Comparison of ENCODE assay signal across 34 cellular contexts in the genomic region with DNA sequence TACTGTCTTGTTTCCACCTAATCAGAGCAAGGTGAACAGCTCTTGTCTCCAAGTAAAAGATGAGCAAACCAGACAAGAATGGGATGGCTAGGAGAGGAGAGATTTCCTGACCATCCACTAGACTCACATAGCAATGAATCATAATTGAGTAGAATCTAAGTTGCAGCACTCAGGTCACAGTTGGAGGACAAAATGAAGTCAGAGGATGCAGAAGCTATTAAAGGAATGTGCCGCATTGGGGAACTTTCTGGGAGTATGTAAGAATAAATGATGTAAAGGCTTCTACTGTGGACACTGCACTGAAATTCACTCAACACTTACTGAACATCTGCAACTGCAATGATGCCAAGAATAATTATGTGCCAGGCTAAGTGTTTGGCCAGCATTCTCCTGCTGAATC.
DNase-seq lines count a peak whose midpoint lies in the region; TF ChIP-seq lines count a peak whose summit lies in the region.
"Had no signal": no experiment of that assay in that cellular context is flagged by ENCODE, and none has a peak within 500 bp of the region (broad histone marks: within the 10 kb centered on the region; RNA-seq: fewer than 3 reads in every experiment).

No MANE protein-coding gene starts in this region.

- no peak overlapping the region for H3K9ac ChIP-seq in SK-N-SH
- no peak overlapping the region for H3K9ac ChIP-seq in mesenchymal stem cell (ENCODE audit: low read length)
- H3K9ac ChIP-seq: BLaER1 treated with 17β-estradiol and CSF1 and Interleukin-3, amounts not matched to agents 10 nM and 100 nM had no signal

- H2AK5ac ChIP-seq in mesenchymal stem cell (ENCODE audit: low read length, severe bottlenecking), result no peak overlapping the region

- no peak overlapping the region for H4K8ac ChIP-seq in mesenchymal stem cell (ENCODE audit: low read length)

- DNase-seq in GM03348 (ENCODE audit: low spot score) (peak; percentile 30), SK-N-SH (no peak), choroid plexus epithelial cell (ENCODE audit: low read depth) (peak; percentile 84), mesenchymal stem cell (peak; percentile 61), right atrium auricular region (ENCODE audit: low spot score) (no peak)
- no peak for DNase-seq in CD8-positive, alpha-beta memory T cell
- no peak for DNase-seq in activated CD4-positive, alpha-beta T cell treated with anti-CD3 and anti-CD28 coated beads for 1 hour
- no peak for DNase-seq in stimulated activated CD4-positive, alpha-beta T cell treated with anti-CD3 and anti-CD28 coated beads, Interleukin-4, amount 100 ng/mL, for 4 hours
- DNase-seq: ACHN; activated CD8-positive, alpha-beta T cell treated with anti-CD3 and anti-CD28 coated beads, Interleukin-2, amount 10 ng/mL, durations not matched to agents 7 days and 5 days; aorta; caudate nucleus; COR-L47; DMS53; GDM1; KBM-7; left cardiac atrium; naive thymus-derived CD8-positive, alpha-beta T cell; NCI-H1417 treated with DMSO at 0.1 percent for 48 hours; NCI-H2081; NCI-H526; nucleus accumbens; sigmoid colon; stimulated activated CD4-positive, alpha-beta T cell treated with anti-CD3 and anti-CD28 coated beads, Interleukin-15, amount 100 ng/mL, for 24 hours; T-helper 2 cell; upper lobe of left lung had no signal

- H3K14ac ChIP-seq in mesenchymal stem cell (ENCODE audit: low read length in 2 of 2), result no peak overlapping the region

- H3K36me3 Mint-ChIP-seq in CD8-positive, alpha-beta memory T cell, result no peaks in the 10 kb centered on the region
- H3K36me3 Mint-ChIP-seq: activated naive CD4-positive, alpha-beta T cell treated with anti-CD3 and anti-CD28 coated beads, Interleukin-2, amount 50 U/mL, for 72 hours; naive thymus-derived CD8-positive, alpha-beta T cell; stimulated activated effector memory CD8-positive, alpha-beta T cell treated with anti-CD3 and anti-CD28 coated beads, Interleukin-12 subunit alpha, Interleukin-12 subunit beta, amount 100 ng/mL, for 72 hours had no signal

- no peak for TF ChIP-seq RAD21 in SK-N-SH (IDR thresholded peaks at IDR 0.05; ENCODE audit: low read length)

- no peaks in the 10 kb centered on the region for H3K9me3 ChIP-seq in SK-N-SH
- H3K9me3 ChIP-seq in mesenchymal stem cell (ENCODE audit: control insufficient read depth, low read length), result no peaks in the 10 kb centered on the region
- H3K9me3 ChIP-seq in CD8-positive, alpha-beta memory T cell (ENCODE audit: low read length), result no peaks in the 10 kb centered on the region
- no peaks in the 10 kb centered on the region for H3K9me3 ChIP-seq in right atrium auricular region
- H3K9me3 ChIP-seq: BLaER1 treated with 17β-estradiol and CSF1 and Interleukin-3, amounts not matched to agents 10 nM and 100 nM; sigmoid colon; upper lobe of left lung had no signal

- no peaks in the 10 kb centered on the region for H3K27me3 ChIP-seq in SK-N-SH (ENCODE audit: insufficient read depth)
- peaks cover 0 to 16% of the 10 kb centered on the region in 2 experiments for H3K27me3 ChIP-seq in mesenchymal stem cell (ENCODE audit: control insufficient read depth in 1 of 2, insufficient read depth in 1 of 2, low read length in 2 of 2)
- no peaks in the 10 kb centered on the region for H3K27me3 ChIP-seq in CD8-positive, alpha-beta memory T cell (ENCODE audit: insufficient read depth, low read length, poor library complexity, severe bottlenecking)
- H3K27me3 ChIP-seq in right atrium auricular region, result no peaks in the 10 kb centered on the region
- H3K27me3 ChIP-seq: BLaER1 treated with 17β-estradiol and CSF1 and Interleukin-3, amounts not matched to agents 10 nM and 100 nM; sigmoid colon; upper lobe of left lung had no signal

- no CpG with 5 or more reads among the region's 1 CpG for WGBS in SK-N-SH (ENCODE audit: low lambda C conversion rate)
- 38% methylated on average over 1 of the region's 1 CpG for WGBS in mesenchymal stem cell

- peaks cover 0 to 2% of the 10 kb centered on the region in 2 donors for H3K27me3 Mint-ChIP-seq in CD8-positive, alpha-beta memory T cell
- H3K27me3 Mint-ChIP-seq: progenitor cell of endocrine pancreas had no signal

- no peaks in the 10 kb centered on the region for H3K79me1 ChIP-seq in mesenchymal stem cell (replicated peaks; ENCODE audit: low read length, poor library complexity, severe bottlenecking)

- H3K4me3 ChIP-seq in SK-N-SH (ENCODE audit: low read depth in 2 of 2, low read length in 1 of 2) (no peak overlapping the region), choroid plexus epithelial cell (ENCODE audit: low read depth, low read length) (no peak overlapping the region), mesenchymal stem cell (ENCODE audit: insufficient read depth in 1 of 2, low read depth in 1 of 2, low read length in 2 of 2) (no peak overlapping the region), right atrium auricular region (no peak overlapping the region)
- no peak overlapping the region for H3K4me3 ChIP-seq in CD8-positive, alpha-beta memory T cell (ENCODE audit: low read length)
- H3K4me3 ChIP-seq: BLaER1 treated with 17β-estradiol and CSF1 and Interleukin-3, amounts not matched to agents 10 nM and 100 nM; GM23338; lung; sigmoid colon; upper lobe of left lung had no signal

- H3K36me3 ChIP-seq in SK-N-SH (replicated peaks in 1 of 2; ENCODE audit: control insufficient read depth in 1 of 2, insufficient read depth in 2 of 2, low read length in 1 of 2), result no peaks in the 10 kb centered on the region
- no peaks in the 10 kb centered on the region for H3K36me3 ChIP-seq in mesenchymal stem cell (ENCODE audit: control insufficient read depth in 1 of 2, insufficient read depth in 2 of 2, low read depth in 1 of 2, low read length in 2 of 2)
- no peaks in the 10 kb centered on the region for H3K36me3 ChIP-seq in CD8-positive, alpha-beta memory T cell (ENCODE audit: insufficient read depth, low read length)
- no peaks in the 10 kb centered on the region for H3K36me3 ChIP-seq in right atrium auricular region
- H3K36me3 ChIP-seq: BLaER1 treated with 17β-estradiol and CSF1 and Interleukin-3, amounts not matched to agents 10 nM and 100 nM; sigmoid colon; upper lobe of left lung had no signal

- H3K27ac Mint-ChIP-seq in CD8-positive, alpha-beta memory T cell, result no peak overlapping the region
- H3K27ac Mint-ChIP-seq: activated CD8-positive, alpha-beta T cell treated with anti-CD3 and anti-CD28 coated beads, Interleukin-2, amount 10 ng/mL, durations not matched to agents 7 days and 5 days; activated naive CD4-positive, alpha-beta T cell treated with anti-CD3 and anti-CD28 coated beads, Interleukin-2, amount 50 U/mL, for 72 hours; activated T-helper 2 cell treated with anti-CD3 and anti-CD28 coated beads, Interferon-gamma antibody, Interleukin-2, Interleukin-4, amounts not matched to agents 10 μg/mL and 5 μg/mL and 100 μg/mL, durations not matched to agents 14 hours and 24 hours and 36 hours; dendritic cell treated with granulocyte-macrophage colony-stimulating factor and Interleukin-4, amounts not matched to agents 40 ng/mL and 50 ng/mL, for 4 days; GM23338; naive thymus-derived CD8-positive, alpha-beta T cell; progenitor cell of endocrine pancreas; stimulated activated effector memory CD8-positive, alpha-beta T cell treated with anti-CD3 and anti-CD28 coated beads, Interleukin-12 subunit alpha, Interleukin-12 subunit beta, amount 100 ng/mL, for 72 hours had no signal

- no peak overlapping the region for H3K4ac ChIP-seq in mesenchymal stem cell (ENCODE audit: low read depth in 1 of 2, low read length in 2 of 2)

- H3K79me2 ChIP-seq in SK-N-SH (ENCODE audit: insufficient read depth), result no peaks in the 10 kb centered on the region

- H3K4me3 Mint-ChIP-seq in CD8-positive, alpha-beta memory T cell, result no peak overlapping the region
- H3K4me3 Mint-ChIP-seq: activated CD8-positive, alpha-beta T cell treated with anti-CD3 and anti-CD28 coated beads, Interleukin-2, amount 10 ng/mL, durations not matched to agents 7 days and 5 days; dendritic cell treated with granulocyte-macrophage colony-stimulating factor and Interleukin-4, amounts not matched to agents 40 ng/mL and 50 ng/mL, for 4 days; GM23338; naive thymus-derived CD8-positive, alpha-beta T cell; stimulated activated effector memory CD8-positive, alpha-beta T cell treated with anti-CD3 and anti-CD28 coated beads, Interleukin-12 subunit alpha, Interleukin-12 subunit beta, amount 100 ng/mL, for 72 hours had no signal

- H2BK5ac ChIP-seq in mesenchymal stem cell (ENCODE audit: low read depth, low read length, poor library complexity, severe bottlenecking), result no peak overlapping the region

- no peak overlapping the region for H3K18ac ChIP-seq in mesenchymal stem cell (ENCODE audit: low read depth in 1 of 2, low read length in 2 of 2)

- H2AFZ ChIP-seq in SK-N-SH (ENCODE audit: low read depth) (no peak overlapping the region), mesenchymal stem cell (ENCODE audit: low read depth, low read length) (no peak overlapping the region)
- H2AFZ ChIP-seq: GM23338 had no signal

- no peak overlapping the region for H2BK120ac ChIP-seq in mesenchymal stem cell (ENCODE audit: low read depth, low read length)

- H3K4me2 ChIP-seq in SK-N-SH, result peak overlapping the region; percentile 33; the same call in 1 of the 2 replicates
- H3K4me2 ChIP-seq in mesenchymal stem cell (ENCODE audit: low read length, poor library complexity, severe bottlenecking), result no peak overlapping the region
- H3K4me2 ChIP-seq: BLaER1 treated with 17β-estradiol and CSF1 and Interleukin-3, amounts not matched to agents 10 nM and 100 nM; GM23338 had no signal

- peaks cover 0 to 6% (median 0%) of the 10 kb centered on the region in 5 donors for H3K9me3 Mint-ChIP-seq in CD8-positive, alpha-beta memory T cell
- H3K9me3 Mint-ChIP-seq: activated T-helper 2 cell treated with anti-CD3 and anti-CD28 coated beads, Interferon-gamma antibody, Interleukin-2, Interleukin-4, amounts not matched to agents 10 μg/mL and 5 μg/mL and 100 μg/mL, durations not matched to agents 14 hours and 24 hours and 36 hours; dendritic cell treated with granulocyte-macrophage colony-stimulating factor and Interleukin-4, amounts not matched to agents 40 ng/mL and 50 ng/mL, for 4 days; GM23338 had no signal

- POLR2A ChIA-PET in SK-N-SH (lab: Yijun Ruan, JAX), result no interaction called here
- POLR2A ChIA-PET in CD8-positive, alpha-beta memory T cell (lab: Charles Lee), result no interaction called here

- H3K27ac ChIP-seq in SK-N-SH (ENCODE audit: low read depth in 2 of 2, low read length in 1 of 2) (peak overlapping the region in 1 of 2 experiments; percentile 22; a peak in 1 of 4 replicates), mesenchymal stem cell (ENCODE audit: low read length, poor library complexity, severe bottlenecking) (no peak overlapping the region), right atrium auricular region (no peak overlapping the region)
- H3K27ac ChIP-seq in CD8-positive, alpha-beta memory T cell (ENCODE audit: low read depth, low read length), result no peak overlapping the region
- H3K27ac ChIP-seq: BLaER1 treated with 17β-estradiol and CSF1 and Interleukin-3, amounts not matched to agents 10 nM and 100 nM; sigmoid colon; upper lobe of left lung had no signal

- no peak overlapping the region for H2BK12ac ChIP-seq in mesenchymal stem cell (ENCODE audit: low read length in 2 of 2)

- 0 out of 4 replicates have a peak, but pooled peaks of 1 of the 2 experiments have one; percentile 25 for TF ChIP-seq EP300 in SK-N-SH (IDR thresholded peaks at IDR 0.05; ENCODE audit: borderline replicate concordance in 1 of 2, low read depth in 1 of 2, low read length in 1 of 2)

- no peak overlapping the region for H2BK15ac ChIP-seq in mesenchymal stem cell (ENCODE audit: low read depth, poor library complexity, severe bottlenecking)

- H4K20me1 ChIP-seq in SK-N-SH (ENCODE audit: insufficient read depth), result no peaks in the 10 kb centered on the region
- H4K20me1 ChIP-seq: BLaER1 treated with 17β-estradiol and CSF1 and Interleukin-3, amounts not matched to agents 10 nM and 100 nM had no signal

- no peak overlapping the region for H3K23ac ChIP-seq in mesenchymal stem cell (ENCODE audit: low read length in 2 of 2)

- H3K4me1 ChIP-seq in SK-N-SH (ENCODE audit: control insufficient read depth in 1 of 2, insufficient read depth in 2 of 2, low read depth in 1 of 2, low read length in 1 of 2) (no peaks in the 10 kb centered on the region; a peak in 1 of 4 replicates), mesenchymal stem cell (ENCODE audit: control insufficient read depth, insufficient read depth, low read depth, low read length) (no peaks in the 10 kb centered on the region), right atrium auricular region (peaks cover 0 to 1% of the 10 kb centered on the region in 2 donors)
- H3K4me1 ChIP-seq in CD8-positive, alpha-beta memory T cell (ENCODE audit: insufficient read depth, low read length), result no peaks in the 10 kb centered on the region
- H3K4me1 ChIP-seq: BLaER1 treated with 17β-estradiol and CSF1 and Interleukin-3, amounts not matched to agents 10 nM and 100 nM; upper lobe of left lung had no signal

- H3K9me2 ChIP-seq in SK-N-SH, result no peaks in the 10 kb centered on the region

- TF ChIP-seq CTCF in SK-N-SH (IDR thresholded peaks at IDR 0.05), result no peak
- TF ChIP-seq CTCF in choroid plexus epithelial cell (conservative IDR thresholded peaks at IDR 0.05; ENCODE audit: low read depth, low read length), result no peak
- TF ChIP-seq CTCF in right atrium auricular region (IDR thresholded peaks at IDR 0.05), result no peak

- H3K4me1 Mint-ChIP-seq in CD8-positive, alpha-beta memory T cell, result no peaks in the 10 kb centered on the region
- H3K4me1 Mint-ChIP-seq: naive thymus-derived CD8-positive, alpha-beta T cell; stimulated activated effector memory CD8-positive, alpha-beta T cell treated with anti-CD3 and anti-CD28 coated beads, Interleukin-12 subunit alpha, Interleukin-12 subunit beta, amount 100 ng/mL, for 72 hours had no signal

- H3F3A ChIP-seq in SK-N-SH (replicated peaks; ENCODE audit: insufficient read depth), result no peaks in the 10 kb centered on the region

- CTCF ChIA-PET in SK-N-SH (lab: Yijun Ruan, JAX), result interaction anchor here (0.7 kb wide), 1 partner anchor 13 kb away, joined by 3 read pairs; no protein-coding TSS in a partner anchor
- CTCF ChIA-PET in CD8-positive, alpha-beta memory T cell (lab: Charles Lee), result no interaction called here

- H4K91ac ChIP-seq in mesenchymal stem cell (ENCODE audit: low read length), result no peak overlapping the region

Comparison
In these comparisons a context has a peak if more than half of its experiments do, and no peak if none do; other contexts are left out.
1. DNase-seq: peak in GM03348 (single experiment), choroid plexus epithelial cell (single experiment) and mesenchymal stem cell (single experiment); none in SK-N-SH (single experiment), CD8-positive, alpha-beta memory T cell (0 of 5), right atrium auricular region (single experiment), activated CD4-positive, alpha-beta T cell treated with anti-CD3 and anti-CD28 coated beads for 1 hour (single experiment) and stimulated activated CD4-positive, alpha-beta T cell treated with anti-CD3 and anti-CD28 coated beads, Interleukin-4, amount 100 ng/mL, for 4 hours (0 of 2).